ENCODE assay signal across 7 cellular contexts in genomic region chr19:35702223-35703012, GRCh38. TPM values are rescaled to one million over a fixed set of nuclear protein-coding genes. Genes with fewer than 3 reads are reported as not detected.
A peak's percentile ranks its signal among the peaks of the same experiment; 100 is the strongest.
DNase-seq lines count a peak whose midpoint lies in the region; ATAC-seq, FAIRE-seq and TF ChIP-seq lines count a peak whose summit lies in the region.

No MANE protein-coding gene starts in this region.

- intact Hi-C loops in GM12878 (cut with micrococcal nuclease; ENCODE audit: unreplicated experiment) (loop anchor here (1.0 kb wide), 1 partner anchor 9 kb away; no protein-coding TSS in a partner anchor), sciatic nerve (cut with DNase I) (no loop called here)

- peak overlapping the region; percentile 80 for H3K9ac ChIP-seq in GM12878 (ENCODE audit: control insufficient read depth, insufficient read depth, low read length)

- H3K27ac ChIP-seq in GM12878 (ENCODE audit: control insufficient read depth, insufficient read depth): peak overlapping the region; percentile 90

- H3K9me3 ChIP-seq in GM12878 (replicated peaks; ENCODE audit: control insufficient read depth, insufficient read depth, low read length): no peaks in the 10 kb centered on the region

- peak overlapping the region; percentile 82 for H3K4me2 ChIP-seq in GM12878 (ENCODE audit: control insufficient read depth, insufficient read depth)

- peak; percentile 84 for TF ChIP-seq POLR2A in GM18505 (IDR thresholded peaks at IDR 0.05; ENCODE audit: borderline replicate concordance, extremely low read depth, insufficient read depth, insufficient read length)
- TF ChIP-seq POLR2A in GM12878 (IDR thresholded peaks at IDR 0.05; ENCODE audit: low read depth, low read length): peak; percentile 93

- peak overlapping the region; percentile 94 for H2AFZ ChIP-seq in GM12878 (ENCODE audit: control insufficient read depth, low read depth, low read length)

- TF ChIP-seq RAD21 in GM12878 (IDR thresholded peaks at IDR 0.05; ENCODE audit: insufficient read depth, low read depth, low read length): no peak

- SMC1A ChIA-PET in GM12878 (lab: Charles Lee; ENCODE audit: uncharacterized antibody, unreplicated experiment): interaction anchor here (1.2 to 12.3 kb wide), 5 partner anchors 8 to 201 kb away, joined by 3 to 375 read pairs (median 4); partner anchors contain the start of gene LIN37

- no peak for TF ChIP-seq CTCF in GM12878 (IDR thresholded peaks at IDR 0.05 in 2 of 3, conservative IDR thresholded peaks at IDR 0.05 in 1 of 3; ENCODE audit: control insufficient read depth in 2 of 3, extremely low read depth in 1 of 3, insufficient read depth in 1 of 3, low read depth in 3 of 3, low read length in 3 of 3)

- DNase-seq in NCI-H1930 (lab: John Stamatoyannopoulos, UW) (peak; percentile 98 to 99), T1000 (lab: John Stamatoyannopoulos, UW) (peak; percentile 69), GM12878 (ENCODE audit: low read depth, low spot score) (peak; percentile 96), iPS DF 19.7 (ENCODE audit: low read depth, low spot score) (peak; percentile 99), sciatic nerve (ENCODE audit: low spot score) (peak; percentile 95)

- BruUV-seq in GM12878 (replicated peaks; lab: Mats Ljungman, UMichigan): no TSS peak

- peak; percentile 99 for FAIRE-seq in GM12878 (lab: Jason Lieb, UNC)

- CTCF ChIA-PET in GM12878 (lab: Yijun Ruan, JAX): interaction anchor here (0.8 to 4.5 kb wide), 8 partner anchors 8 to 229 kb away, joined by 3 to 77 read pairs (median 8); partner anchors contain the start of genes PSENEN and U2AF1L4

- 1% methylated on average over 50 of the region's 50 CpGs for WGBS in GM12878 (ENCODE audit: insufficient coverage, insufficient replicate concordance, low lambda C conversion rate, missing lambda C conversion rate)

- H3K27me3 ChIP-seq in GM12878 (replicated peaks in 1 of 2; ENCODE audit: control insufficient read depth in 2 of 2, insufficient read depth in 2 of 2, low read length in 1 of 2): no peaks in the 10 kb centered on the region

- TF ChIP-seq EP300 in GM12878 (IDR thresholded peaks at IDR 0.05; ENCODE audit: borderline replicate concordance in 1 of 2, control insufficient read depth in 1 of 2, low read depth in 2 of 2, low read length in 2 of 2): no peak

- no peaks in the 10 kb centered on the region for H3K36me3 ChIP-seq in GM12878 (ENCODE audit: control insufficient read depth in 2 of 2, insufficient read depth in 2 of 2, low read length in 1 of 2)

- peaks cover 2% of the 10 kb centered on the region; the same call in 1 of the 2 replicates for H3K79me2 ChIP-seq in GM12878 (ENCODE audit: control insufficient read depth, insufficient read depth, low read length)

- no peaks in the 10 kb centered on the region for H4K20me1 ChIP-seq in GM12878 (ENCODE audit: control insufficient read depth, insufficient read depth)

- in situ Hi-C loops in GM12878 (cut with MboI): no loop called here

- peaks cover 8% of the 10 kb centered on the region for H3K4me1 ChIP-seq in GM12878 (ENCODE audit: control insufficient read depth, insufficient read depth, low read length)

- RAD21 ChIA-PET in GM12878 (lab: Charles Lee; ENCODE audit: unreplicated experiment): interaction anchor here (0.6 to 11.0 kb wide), 9 partner anchors 8 to 312 kb away, joined by 3 to 430 read pairs (median 6); partner anchors contain the start of genes ALKBH6 and LIN37

- peak overlapping the region; percentile 80 for H3K4me3 ChIP-seq in GM12878

- ATAC-seq in GM18505 (IDR thresholded peaks at IDR 0.05; ENCODE audit: unreplicated experiment) (peak; percentile 83), HG02970 (IDR thresholded peaks at IDR 0.05; ENCODE audit: low FRiP score, unreplicated experiment) (peak; percentile 88), GM12878 (peak; percentile 98), sciatic nerve (peak; percentile 100)

- POLR2A ChIA-PET in GM12878 (lab: Charles Lee): interaction anchor here (0.6 to 11.9 kb wide), 17 partner anchors 8 to 1668 kb away, joined by 3 to 516 read pairs (median 5); partner anchors contain the start of genes ALKBH6, COX6B1, IGFLR1 and LIN37

RNA-seq across cellular contexts. Expression of gene ZBTB32, which starts 1.9 kb away (rescaled TPM):
- total RNA-seq in GM12878 (2013; cell fraction: nucleolus; rRNA removed): 41.3 and 46.9 TPM in 2 replicates
- total RNA-seq in GM12878 (2014; rRNA removed): 11.0 and 13.9 TPM in 2 replicates
- total RNA-seq in GM12878 (2014; rRNA removed; fragmentation: Illumina TruSeq; extraction: Trizol): 11.0 and 11.4 TPM in 2 replicates
- 45.6 and 46.7 TPM in 2 replicates for total RNA-seq in GM12878 (2021)
- 7.2 TPM for polyA plus RNA-seq in GM12878 (2011; ENCODE audit: low read depth)
- polyA plus RNA-seq in GM12878 (2011; rRNA removed): 10.2 and 18.2 TPM in 2 replicates
- 15.1 and 26.3 TPM in 2 replicates for polyA plus RNA-seq in GM12878 (2011; cell fraction: cytosol; rRNA removed)
- polyA plus RNA-seq in GM12878 (2011; cell fraction: nucleus; rRNA removed): 78.5 and 107 TPM in 2 replicates
- polyA plus RNA-seq in GM12878 (2012): 22.0 and 36.4 TPM in 2 replicates
- 6.2 and 13.2 TPM in 2 replicates for polyA plus RNA-seq in GM12878 (2014; fragmentation: Illumina TruSeq; extraction: Trizol)
- 1 to 10 TPM; 1.0 to 3.6 TPM for polyA plus RNA-seq in GM12878 (2014; fragmentation: Nextera tagmentation; extraction: Ambion mirVana)
- 34.7 and 36.7 TPM in 2 replicates for polyA plus RNA-seq in GM12878 (2014; rRNA removed)
- 10 to 100 TPM; 32.4 to 36.4 TPM for polyA plus RNA-seq in GM12878 (2016; fragmentation: Nextera tagmentation; extraction: Ambion mirVana)
- 6.7 and 12.7 TPM in 2 replicates for polyA minus RNA-seq in GM12878 (2011; rRNA and poly(A)+ RNA removed)
- 8.8 and 10.2 TPM in 2 replicates for polyA minus RNA-seq in GM12878 (2011; cell fraction: cytosol; rRNA and poly(A)+ RNA removed)
- 17.0 and 21.9 TPM in 2 replicates for polyA minus RNA-seq in GM12878 (2011; cell fraction: nucleus; rRNA and poly(A)+ RNA removed)
- 0.18 TPM for total RNA-seq in sciatic nerve

RNA-seq across cellular contexts. Expression of gene KMT2B, which starts 15.4 kb away (rescaled TPM):
- 27.0 and 31.3 TPM in 2 replicates for total RNA-seq in GM12878 (2013; cell fraction: nucleolus; rRNA removed)
- total RNA-seq in GM12878 (2014; rRNA removed) (5.3 and 7.8 TPM in 2 replicates), GM12878 (2014; rRNA removed; fragmentation: Illumina TruSeq; extraction: Trizol) (3.8 and 3.9 TPM in 2 replicates), GM12878 (2021) (35.3 and 35.6 TPM in 2 replicates), sciatic nerve (41.1 TPM)
- 15.0 TPM for polyA plus RNA-seq in GM12878 (2011; ENCODE audit: low read depth)
- polyA plus RNA-seq in GM12878 (2011; rRNA removed) (6.8 and 14.9 TPM in 2 replicates), GM12878 (2014; fragmentation: Illumina TruSeq; extraction: Trizol) (7.6 and 14.7 TPM in 2 replicates), GM12878 (2014; fragmentation: Nextera tagmentation; extraction: Ambion mirVana) (under 1 TPM; 0.71 to 0.91 TPM), GM12878 (2014; rRNA removed) (21.9 and 23.0 TPM in 2 replicates), GM12878 (2016; fragmentation: Nextera tagmentation; extraction: Ambion mirVana) (1 to 10 TPM; 4.0 to 4.1 TPM)
- polyA plus RNA-seq in GM12878 (2011; cell fraction: cytosol; rRNA removed): 19.6 and 23.0 TPM in 2 replicates
- 112 and 185 TPM in 2 replicates for polyA plus RNA-seq in GM12878 (2011; cell fraction: nucleus; rRNA removed)
- polyA plus RNA-seq in GM12878 (2012): 29.0 and 37.1 TPM in 2 replicates
- 8.0 and 8.4 TPM in 2 replicates for polyA minus RNA-seq in GM12878 (2011; rRNA and poly(A)+ RNA removed)
- polyA minus RNA-seq in GM12878 (2011; cell fraction: cytosol; rRNA and poly(A)+ RNA removed): 6.1 and 10.9 TPM in 2 replicates
- polyA minus RNA-seq in GM12878 (2011; cell fraction: nucleus; rRNA and poly(A)+ RNA removed): 10.0 and 17.1 TPM in 2 replicates

RNA-seq across cellular contexts. Expression of gene UPK1A, which starts 36.1 kb away (rescaled TPM):
- not detected in 2 replicates for total RNA-seq in GM12878 (2013; cell fraction: nucleolus; rRNA removed)
- total RNA-seq in GM12878 (2014; rRNA removed): not detected in 2 replicates
- total RNA-seq in GM12878 (2014; rRNA removed; fragmentation: Illumina TruSeq; extraction: Trizol): not detected in 2 replicates
- total RNA-seq in GM12878 (2021): not detected in 2 replicates
- 0.31 TPM for polyA plus RNA-seq in GM12878 (2011; ENCODE audit: low read depth)
- polyA plus RNA-seq in GM12878 (2011; rRNA removed): 1.3 and 1.9 TPM in 2 replicates
- polyA plus RNA-seq in GM12878 (2011; cell fraction: cytosol; rRNA removed): 2.0 and 3.4 TPM in 2 replicates
- polyA plus RNA-seq in GM12878 (2011; cell fraction: nucleus; rRNA removed): 0.79 and 1.3 TPM in 2 replicates
- 0.58 and 1.3 TPM in 2 replicates for polyA plus RNA-seq in GM12878 (2012)
- not detected in 2 replicates for polyA plus RNA-seq in GM12878 (2014; fragmentation: Illumina TruSeq; extraction: Trizol)
- polyA plus RNA-seq in GM12878 (2014; fragmentation: Nextera tagmentation; extraction: Ambion mirVana): under 1 TPM in 1 of 2 experiments, not detected in 1; 0.26 TPM
- 0.06 and 0.15 TPM in 2 replicates for polyA plus RNA-seq in GM12878 (2014; rRNA removed)
- not detected for polyA plus RNA-seq in GM12878 (2016; fragmentation: Nextera tagmentation; extraction: Ambion mirVana)
- 0.73 and 1.2 TPM in 2 replicates for polyA minus RNA-seq in GM12878 (2011; rRNA and poly(A)+ RNA removed)
- not detected in 2 replicates for polyA minus RNA-seq in GM12878 (2011; cell fraction: cytosol; rRNA and poly(A)+ RNA removed)
- 0.24 and 0.38 TPM in 2 replicates for polyA minus RNA-seq in GM12878 (2011; cell fraction: nucleus; rRNA and poly(A)+ RNA removed)
- total RNA-seq in sciatic nerve: not detected

RNA-seq across cellular contexts. Expression of gene IGFLR1, which starts 39.8 kb away (rescaled TPM):
- total RNA-seq in GM12878 (2013; cell fraction: nucleolus; rRNA removed): 16.2 and 19.9 TPM in 2 replicates
- total RNA-seq in GM12878 (2014; rRNA removed): 27.2 and 28.7 TPM in 2 replicates
- 8.3 and 9.1 TPM in 2 replicates for total RNA-seq in GM12878 (2014; rRNA removed; fragmentation: Illumina TruSeq; extraction: Trizol)
- total RNA-seq in GM12878 (2021): 35.3 and 41.7 TPM in 2 replicates
- 11.1 TPM for polyA plus RNA-seq in GM12878 (2011; ENCODE audit: low read depth)
- 10.1 and 22.4 TPM in 2 replicates for polyA plus RNA-seq in GM12878 (2011; rRNA removed)
- polyA plus RNA-seq in GM12878 (2011; cell fraction: cytosol; rRNA removed): 46.7 and 55.5 TPM in 2 replicates
- polyA plus RNA-seq in GM12878 (2011; cell fraction: nucleus; rRNA removed): 75.6 and 89.2 TPM in 2 replicates
- polyA plus RNA-seq in GM12878 (2012): 30.0 and 41.7 TPM in 2 replicates
- polyA plus RNA-seq in GM12878 (2014; fragmentation: Illumina TruSeq; extraction: Trizol): 5.9 and 8.7 TPM in 2 replicates
- polyA plus RNA-seq in GM12878 (2014; fragmentation: Nextera tagmentation; extraction: Ambion mirVana): 10 to 100 TPM in 1 of 2 experiments, 1 to 10 TPM in 1; 2.5 to 11.9 TPM
- polyA plus RNA-seq in GM12878 (2014; rRNA removed): 39.9 and 47.9 TPM in 2 replicates
- polyA plus RNA-seq in GM12878 (2016; fragmentation: Nextera tagmentation; extraction: Ambion mirVana): 10 to 100 TPM; 36.4 to 36.8 TPM
- polyA minus RNA-seq in GM12878 (2011; rRNA and poly(A)+ RNA removed): 7.2 and 17.9 TPM in 2 replicates
- polyA minus RNA-seq in GM12878 (2011; cell fraction: cytosol; rRNA and poly(A)+ RNA removed): 9.4 and 12.4 TPM in 2 replicates
- 11.1 and 12.0 TPM in 2 replicates for polyA minus RNA-seq in GM12878 (2011; cell fraction: nucleus; rRNA and poly(A)+ RNA removed)
- 10.8 TPM for total RNA-seq in sciatic nerve

RNA-seq across cellular contexts. Expression of gene U2AF1L4, which starts 42.8 kb away (rescaled TPM):
- total RNA-seq in GM12878 (2013; cell fraction: nucleolus; rRNA removed): 13.8 and 17.3 TPM in 2 replicates
- total RNA-seq in GM12878 (2014; rRNA removed): 9.4 and 14.0 TPM in 2 replicates
- 7.9 and 9.3 TPM in 2 replicates for total RNA-seq in GM12878 (2014; rRNA removed; fragmentation: Illumina TruSeq; extraction: Trizol)
- total RNA-seq in GM12878 (2021): 13.0 and 16.4 TPM in 2 replicates
- polyA plus RNA-seq in GM12878 (2011; ENCODE audit: low read depth): 14.2 TPM
- 11.8 and 16.2 TPM in 2 replicates for polyA plus RNA-seq in GM12878 (2011; rRNA removed)
- polyA plus RNA-seq in GM12878 (2011; cell fraction: cytosol; rRNA removed): 20.8 and 27.3 TPM in 2 replicates
- 93.8 and 102 TPM in 2 replicates for polyA plus RNA-seq in GM12878 (2011; cell fraction: nucleus; rRNA removed)
- 18.6 and 26.0 TPM in 2 replicates for polyA plus RNA-seq in GM12878 (2012)
- polyA plus RNA-seq in GM12878 (2014; fragmentation: Illumina TruSeq; extraction: Trizol): 9.6 and 13.4 TPM in 2 replicates
- polyA plus RNA-seq in GM12878 (2014; fragmentation: Nextera tagmentation; extraction: Ambion mirVana): 10 to 100 TPM in 1 of 2 experiments, 1 to 10 TPM in 1; 9.6 to 13.7 TPM
- 21.6 and 22.1 TPM in 2 replicates for polyA plus RNA-seq in GM12878 (2014; rRNA removed)
- 10 to 100 TPM; 17.1 to 17.4 TPM for polyA plus RNA-seq in GM12878 (2016; fragmentation: Nextera tagmentation; extraction: Ambion mirVana)
- polyA minus RNA-seq in GM12878 (2011; rRNA and poly(A)+ RNA removed): 12.8 and 16.6 TPM in 2 replicates
- 8.8 and 10.0 TPM in 2 replicates for polyA minus RNA-seq in GM12878 (2011; cell fraction: cytosol; rRNA and poly(A)+ RNA removed)
- polyA minus RNA-seq in GM12878 (2011; cell fraction: nucleus; rRNA and poly(A)+ RNA removed): 14.4 and 23.5 TPM in 2 replicates
- 22.9 TPM for total RNA-seq in sciatic nerve

Comparison
In these comparisons a context has a peak if more than half of its experiments do, and no peak if none do; other contexts are left out.
1. Peak in every context shown above with its lines: DNase-seq, ATAC-seq, H3K4me3 ChIP-seq and H3K27ac ChIP-seq.
2. RNA of gene ZBTB32, which starts 1.9 kb away (total RNA-seq): 11.0 to 46.9 TPM in GM12878; 0.18 TPM in sciatic nerve (single experiment); every median in the first group is over 10 times any median in the second.